8 cellular contexts compared by ENCODE assay signal in genomic region chrX:10158279-10158939, GRCh38. TPM values are rescaled to one million over a fixed set of nuclear protein-coding genes. Genes with fewer than 3 reads are reported as not detected.
A peak's percentile ranks its signal among the peaks of the same experiment; 100 is the strongest.
DNase-seq lines count a peak whose midpoint lies in the region; ATAC-seq and TF ChIP-seq lines count a peak whose summit lies in the region.

No MANE protein-coding gene starts in this region.

- no peaks in the 10 kb centered on the region for H3K9me2 ChIP-seq in SU-DHL-6 (replicated peaks; ENCODE audit: insufficient read depth, low read length)

- no peaks in the 10 kb centered on the region for H4K20me1 ChIP-seq in SU-DHL-6 (ENCODE audit: low read depth, low read length)

- H3K79me2 ChIP-seq in SU-DHL-6 (ENCODE audit: insufficient read depth, low read length) = no peaks in the 10 kb centered on the region

- H3K4me1 Mint-ChIP-seq in activated T-cell treated with anti-CD3 and anti-CD28 coated beads, Interleukin-2, amount 50 U/mL, for 24 hours (ENCODE audit: low read depth) = peaks cover 6% of the 10 kb centered on the region

- H3K36me3 Mint-ChIP-seq in activated T-cell treated with anti-CD3 and anti-CD28 coated beads, Interleukin-2, amount 50 U/mL, for 24 hours (ENCODE audit: low read depth) = no peaks in the 10 kb centered on the region

- no peak overlapping the region for H3K27ac ChIP-seq in SU-DHL-6 (ENCODE audit: low read depth, low read length)

- peaks cover 11% of the 10 kb centered on the region for H3F3A ChIP-seq in SU-DHL-6 (ENCODE audit: insufficient read depth)

- H3K36me3 ChIP-seq in SU-DHL-6 (ENCODE audit: low read length) = no peaks in the 10 kb centered on the region
- H3K36me3 ChIP-seq in skeletal muscle satellite cell (ENCODE audit: insufficient read depth, low read length) = no peaks in the 10 kb centered on the region

- peak overlapping the region; percentile 62; the same call in 1 of the 2 replicates for H3K9ac ChIP-seq in SU-DHL-6 (ENCODE audit: low read length)
- H3K9ac ChIP-seq in skeletal muscle satellite cell (ENCODE audit: low read depth, low read length) = peak overlapping the region; percentile 51

- H3K27me3 ChIP-seq in SU-DHL-6 (ENCODE audit: low read length) = no peaks in the 10 kb centered on the region
- no peaks in the 10 kb centered on the region for H3K27me3 ChIP-seq in skeletal muscle satellite cell (ENCODE audit: control insufficient read depth, insufficient read depth, low read length)

- H3K9me3 Mint-ChIP-seq in activated T-cell treated with anti-CD3 and anti-CD28 coated beads, Interleukin-2, amount 50 U/mL, for 24 hours = no peaks in the 10 kb centered on the region

- no peak overlapping the region for H3K27ac Mint-ChIP-seq in activated T-cell treated with anti-CD3 and anti-CD28 coated beads, Interleukin-2, amount 50 U/mL, for 24 hours

- H2AFZ ChIP-seq in SU-DHL-6 (ENCODE audit: low read depth, low read length, severe bottlenecking) = peak overlapping the region; percentile 62

- peaks cover 23% of the 10 kb centered on the region for H3K4me1 ChIP-seq in skeletal muscle satellite cell (ENCODE audit: control insufficient read depth, insufficient read depth, low read length)

- H3K27me3 Mint-ChIP-seq in activated T-cell treated with anti-CD3 and anti-CD28 coated beads, Interleukin-2, amount 50 U/mL, for 24 hours = peaks cover 87% of the 10 kb centered on the region

- no peak overlapping the region for H3K4me3 Mint-ChIP-seq in activated T-cell treated with anti-CD3 and anti-CD28 coated beads, Interleukin-2, amount 50 U/mL, for 24 hours

- peak overlapping the region; percentile 51 for H3K4me3 ChIP-seq in SU-DHL-6 (ENCODE audit: insufficient read depth, low read length, poor library complexity, severe bottlenecking)
- H3K4me3 ChIP-seq in skeletal muscle satellite cell (ENCODE audit: low read length) = peak overlapping the region; percentile 69

- DNase-seq in COR-L47 (lab: John Stamatoyannopoulos, UW) (peak; percentile 13), left ventricle myocardium superior (peak; percentile 57), HCEC 1CT (no peak)
- DNase-seq in activated T-cell treated with anti-CD3 and anti-CD28 coated beads, Interleukin-2, amount 50 U/mL, for 24 hours = no peak

- ATAC-seq in HG02885 (IDR thresholded peaks at IDR 0.05; ENCODE audit: poor library complexity, unreplicated experiment) (peak; percentile 64), left ventricle myocardium superior (peak; percentile 21), GM21423 (IDR thresholded peaks at IDR 0.05; ENCODE audit: unreplicated experiment) (no peak)

- intact Hi-C loops in left ventricle myocardium superior (cut with micrococcal nuclease) = no loop called here

- TF ChIP-seq CTCF in SU-DHL-6 (IDR thresholded peaks at IDR 0.05; ENCODE audit: insufficient read depth, low read length, poor library complexity, severe bottlenecking) = no peak

- H3K4me2 ChIP-seq in SU-DHL-6 (ENCODE audit: low read depth, low read length, poor library complexity, severe bottlenecking) = peak overlapping the region; percentile 96
- peak overlapping the region; percentile 73 for H3K4me2 ChIP-seq in skeletal muscle satellite cell (ENCODE audit: low read length)

- H3K9me3 ChIP-seq in SU-DHL-6 (ENCODE audit: insufficient read depth, low read length) (no peaks in the 10 kb centered on the region), skeletal muscle satellite cell (replicated peaks; ENCODE audit: low read length) (no peaks in the 10 kb centered on the region)

RNA-seq across cellular contexts. Expression of gene CLCN4, which starts 1.6 kb away (rescaled TPM):
- 30.0 TPM for total RNA-seq in left ventricle myocardium superior
- 2.8 and 3.5 TPM in 2 replicates for total RNA-seq in skeletal muscle satellite cell (2012; rRNA removed)

Comparison
In these comparisons a context has a peak if more than half of its experiments do, and no peak if none do; other contexts are left out.
1. DNase-seq: peak in COR-L47 (single experiment) and left ventricle myocardium superior (single experiment); none in activated T-cell treated with anti-CD3 and anti-CD28 coated beads, Interleukin-2, amount 50 U/mL, for 24 hours (single experiment) and HCEC 1CT (single experiment).